16 cellular contexts compared by ENCODE assay signal in genomic region chr16:84827897-84828296, GRCh38. TPM values are rescaled to one million over a fixed set of nuclear protein-coding genes. Genes with fewer than 3 reads are reported as not detected.
DNase-seq lines count a peak whose midpoint lies in the region; ATAC-seq and TF ChIP-seq lines count a peak whose summit lies in the region.
"Had no signal": no experiment of that assay in that cellular context is flagged by ENCODE, and none has a peak within 500 bp of the region (broad histone marks: within the 10 kb centered on the region; RNA-seq: fewer than 3 reads in every experiment).

No MANE protein-coding gene starts in this region.

- H4K20me1 ChIP-seq in smooth muscle cell (ENCODE audit: low read depth), result peaks cover 27% of the 10 kb centered on the region

- H3K9ac ChIP-seq in smooth muscle cell (ENCODE audit: low read depth), result no peak overlapping the region

- H3K79me2 ChIP-seq in smooth muscle cell (ENCODE audit: low read depth), result peaks cover 69% of the 10 kb centered on the region

- DNase-seq in CD14-positive monocyte (ENCODE audit: low spot score) (no peak), RWPE2 (ENCODE audit: low spot score) (no peak), lower lobe of right lung (no peak), smooth muscle cell (lab: John Stamatoyannopoulos, UW; ENCODE audit: unreplicated experiment) (no peak), ascending aorta (ENCODE audit: low spot score in 2 of 2) (no peak)
- DNase-seq in stimulated activated CD8-positive, alpha-beta memory T cell treated with anti-CD3 and anti-CD28 coated beads, Interleukin-4, amount 100 ng/mL, for 48 hours, result no peak
- no peak for DNase-seq in naive thymus-derived CD4-positive, alpha-beta T cell
- DNase-seq: activated CD4-positive, alpha-beta T cell treated with anti-CD3 and anti-CD28 coated beads for 48 hours; activated naive CD4-positive, alpha-beta T cell treated with anti-CD3 and anti-CD28 coated beads for 36 hours; CD4-positive, alpha-beta memory T cell; cortex of kidney; NCI-H1694 treated with DMSO at 0.1 percent for 48 hours; NCI-H446; occipital lobe; RPMI8226 had no signal

- 72% methylated on average over 15 of the region's 15 CpGs for WGBS in smooth muscle cell (ENCODE audit: low lambda C conversion rate)

- H3K4me1 ChIP-seq in RWPE2 (ENCODE audit: insufficient read depth, poor library complexity, severe bottlenecking) (no peaks in the 10 kb centered on the region), lower lobe of right lung (peaks cover 38% of the 10 kb centered on the region), smooth muscle cell (ENCODE audit: low read depth) (peaks cover 26% of the 10 kb centered on the region), ascending aorta (peaks cover 0 to 5% of the 10 kb centered on the region in 2 donors)
- no peaks in the 10 kb centered on the region for H3K4me1 ChIP-seq in naive thymus-derived CD4-positive, alpha-beta T cell (ENCODE audit: control insufficient read depth in 2 of 2, insufficient read depth in 2 of 2, low read length in 2 of 2)

- H3K27ac ChIP-seq in RWPE2 (ENCODE audit: poor library complexity, severe bottlenecking), result no peak overlapping the region
- peak overlapping the region; percentile 66 for H3K27ac ChIP-seq in lower lobe of right lung
- peak overlapping the region; percentile 95 for H3K27ac ChIP-seq in smooth muscle cell (ENCODE audit: low read depth)
- no peak overlapping the region for H3K27ac ChIP-seq in ascending aorta
- H3K27ac ChIP-seq in naive thymus-derived CD4-positive, alpha-beta T cell (ENCODE audit: low read depth, low read length), result no peak overlapping the region

- peaks cover 59% of the 10 kb centered on the region for H3K4me1 Mint-ChIP-seq in CD14-positive monocyte
- peaks cover 0 to 6% (median 2%) of the 10 kb centered on the region in 7 donors for H3K4me1 Mint-ChIP-seq in naive thymus-derived CD4-positive, alpha-beta T cell

- no peak overlapping the region for H3K4me3 Mint-ChIP-seq in CD14-positive monocyte
- H3K4me3 Mint-ChIP-seq in naive thymus-derived CD4-positive, alpha-beta T cell, result no peak overlapping the region
- H3K4me3 Mint-ChIP-seq: activated naive CD4-positive, alpha-beta T cell treated with anti-CD3 and anti-CD28 coated beads for 36 hours; CD4-positive, alpha-beta memory T cell had no signal

- no peaks in the 10 kb centered on the region for H3K9me3 ChIP-seq in RWPE2 (ENCODE audit: severe bottlenecking)
- H3K9me3 ChIP-seq in lower lobe of right lung, result no peaks in the 10 kb centered on the region
- H3K9me3 ChIP-seq in smooth muscle cell (replicated peaks; ENCODE audit: low read depth), result no peaks in the 10 kb centered on the region
- H3K9me3 ChIP-seq in ascending aorta, result no peaks in the 10 kb centered on the region
- H3K9me3 ChIP-seq in naive thymus-derived CD4-positive, alpha-beta T cell (ENCODE audit: control insufficient read depth in 2 of 3, low read length in 3 of 3), result no peaks in the 10 kb centered on the region

- ATAC-seq in RWPE2 (ENCODE audit: low read depth) (peak; percentile 36; the same call in 1 of the 3 replicates), lower lobe of right lung (no peak), GM18519 (IDR thresholded peaks at IDR 0.05; ENCODE audit: low FRiP score, unreplicated experiment) (no peak)
- no peak for ATAC-seq in naive thymus-derived CD4-positive, alpha-beta T cell

- H3K4me2 ChIP-seq in smooth muscle cell, result peak overlapping the region; percentile 53

- peaks cover 0 to 5% (median 0%) of the 10 kb centered on the region in 7 donors for H3K9me3 Mint-ChIP-seq in CD14-positive monocyte
- peaks cover 0 to 2% (median 0%) of the 10 kb centered on the region in 11 donors for H3K9me3 Mint-ChIP-seq in naive thymus-derived CD4-positive, alpha-beta T cell
- H3K9me3 Mint-ChIP-seq: activated naive CD4-positive, alpha-beta T cell treated with anti-CD3 and anti-CD28 coated beads for 36 hours; CD4-positive, alpha-beta memory T cell had no signal

- H3K27me3 Mint-ChIP-seq in CD14-positive monocyte (ENCODE audit: low read depth in 3 of 3), result peaks cover 2 to 5% (median 4%) of the 10 kb centered on the region in 3 donors
- peaks cover 0 to 30% (median 10%) of the 10 kb centered on the region in 5 donors for H3K27me3 Mint-ChIP-seq in naive thymus-derived CD4-positive, alpha-beta T cell

- H3K27ac Mint-ChIP-seq in CD14-positive monocyte, result peak overlapping the region; percentile 31 to 95 (median 81)
- peak overlapping the region in 1 of 9 donors; percentile 80 for H3K27ac Mint-ChIP-seq in naive thymus-derived CD4-positive, alpha-beta T cell
- H3K27ac Mint-ChIP-seq: activated naive CD4-positive, alpha-beta T cell treated with anti-CD3 and anti-CD28 coated beads for 36 hours had no signal

- intact Hi-C loops in CD14-positive monocyte (cut with micrococcal nuclease) (no loop called here), lower lobe of right lung (cut with DNase I) (no loop called here), ascending aorta (cut with DNase I) (no loop called here)
- intact Hi-C loops in naive thymus-derived CD4-positive, alpha-beta T cell (cut with micrococcal nuclease), result no loop called here

- H3K4me3 ChIP-seq in RWPE2 (ENCODE audit: severe bottlenecking) (no peak overlapping the region), lower lobe of right lung (no peak overlapping the region), smooth muscle cell (no peak overlapping the region), ascending aorta (no peak overlapping the region)
- H3K4me3 ChIP-seq in naive thymus-derived CD4-positive, alpha-beta T cell (ENCODE audit: low read length), result no peak overlapping the region

- H3K36me3 ChIP-seq in RWPE2 (ENCODE audit: low read depth) (no peaks in the 10 kb centered on the region), lower lobe of right lung (no peaks in the 10 kb centered on the region), smooth muscle cell (ENCODE audit: low read depth) (no peaks in the 10 kb centered on the region), ascending aorta (no peaks in the 10 kb centered on the region)
- no peaks in the 10 kb centered on the region for H3K36me3 ChIP-seq in naive thymus-derived CD4-positive, alpha-beta T cell (ENCODE audit: control insufficient read depth in 2 of 3, insufficient read depth in 3 of 3, low read length in 3 of 3)

- TF ChIP-seq CTCF in CD14-positive monocyte (IDR thresholded peaks at IDR 0.05) (no peak), RWPE2 (IDR thresholded peaks at IDR 0.05; ENCODE audit: poor library complexity, severe bottlenecking) (no peak), lower lobe of right lung (IDR thresholded peaks at IDR 0.05) (no peak), smooth muscle cell (IDR thresholded peaks at IDR 0.05; ENCODE audit: borderline replicate concordance, insufficient read depth, poor library complexity, severe bottlenecking) (no peak), ascending aorta (IDR thresholded peaks at IDR 0.05) (no peak)

- peaks cover 73% of the 10 kb centered on the region for H3F3A ChIP-seq in smooth muscle cell (ENCODE audit: low read depth)

- POLR2A ChIA-PET in naive thymus-derived CD4-positive, alpha-beta T cell (lab: Charles Lee), result no interaction called here

- H3K36me3 Mint-ChIP-seq in CD14-positive monocyte, result peaks cover 38 to 80% of the 10 kb centered on the region in 2 donors
- peaks cover 0 to 7% (median 0%) of the 10 kb centered on the region in 5 donors for H3K36me3 Mint-ChIP-seq in naive thymus-derived CD4-positive, alpha-beta T cell

- H2AFZ ChIP-seq in smooth muscle cell (ENCODE audit: low read depth), result no peak overlapping the region

- CTCF ChIA-PET in naive thymus-derived CD4-positive, alpha-beta T cell (lab: Charles Lee), result no interaction called here

- no peaks in the 10 kb centered on the region for H3K27me3 ChIP-seq in RWPE2 (ENCODE audit: insufficient read depth, poor library complexity, severe bottlenecking)
- H3K27me3 ChIP-seq in lower lobe of right lung (ENCODE audit: low read depth), result peaks cover 6% of the 10 kb centered on the region
- H3K27me3 ChIP-seq in smooth muscle cell (ENCODE audit: low read depth), result no peaks in the 10 kb centered on the region
- H3K27me3 ChIP-seq in ascending aorta, result no peaks in the 10 kb centered on the region
- peaks cover 0 to 5% of the 10 kb centered on the region in 2 donors for H3K27me3 ChIP-seq in naive thymus-derived CD4-positive, alpha-beta T cell (ENCODE audit: control insufficient read depth in 2 of 2, insufficient read depth in 2 of 2, low read length in 2 of 2)

RNA-seq across cellular contexts. Expression of gene CRISPLD2, which starts 8.1 kb away (rescaled TPM):
- polyA plus RNA-seq in CD14-positive monocyte, result 10 to 100 TPM; 69.0 to 90.4 TPM
- 34.9 TPM for total RNA-seq in lower lobe of right lung
- 63.1 and 104 TPM in 2 replicates for total RNA-seq in smooth muscle cell
- 79.7 and 105 TPM in 2 replicates for polyA plus RNA-seq in smooth muscle cell
- 204 TPM for total RNA-seq in ascending aorta
- total RNA-seq in naive thymus-derived CD4-positive, alpha-beta T cell, result 10 to 100 TPM in 1 of 5 experiments, 1 to 10 TPM in 1, under 1 TPM in 3; 0.38 to 14.4 (median 0.49) TPM
- polyA plus RNA-seq in naive thymus-derived CD4-positive, alpha-beta T cell, result 1 to 10 TPM in 1 of 2 donors, under 1 TPM in 1; 0.82 to 1.7 TPM

Comparison
In these comparisons a context has a peak if more than half of its experiments do, and no peak if none do; other contexts are left out.
1. H3K27ac ChIP-seq: peak in lower lobe of right lung (single experiment) and smooth muscle cell (single experiment); none in RWPE2 (single experiment), ascending aorta (0 of 2) and naive thymus-derived CD4-positive, alpha-beta T cell (single experiment).